21 cellular contexts compared by ENCODE assay signal in the genomic region with DNA sequence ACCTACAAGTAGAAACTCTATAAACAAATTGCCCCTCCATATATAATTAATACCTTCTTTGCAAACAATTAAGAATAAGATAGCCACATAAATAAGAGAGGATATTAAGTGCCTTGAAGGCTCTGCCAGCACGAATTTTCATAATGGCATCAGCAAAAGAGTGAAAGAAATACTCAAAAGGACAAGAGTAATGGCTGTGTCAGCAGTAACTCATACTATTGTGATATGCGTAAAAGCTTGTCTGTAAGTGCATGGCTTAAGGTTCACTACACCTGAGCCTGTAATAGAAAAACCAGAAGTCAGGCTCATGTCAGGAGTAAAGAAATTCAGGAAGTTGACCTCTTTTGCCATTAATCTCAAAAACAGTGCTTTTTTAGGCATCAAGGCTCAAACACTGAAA.
DNase-seq lines count a peak whose midpoint lies in the region; ATAC-seq, FAIRE-seq and TF ChIP-seq lines count a peak whose summit lies in the region.
"Had no signal": no experiment of that assay in that cellular context is flagged by ENCODE, and none has a peak within 500 bp of the region (broad histone marks: within the 10 kb centered on the region; RNA-seq: fewer than 3 reads in every experiment).

No MANE protein-coding gene starts in this region.

- POLR2A ChIA-PET in HepG2 (lab: Yijun Ruan, JAX): no interaction called here
- POLR2A ChIA-PET in IMR-90 (lab: Charles Lee; ENCODE audit: unreplicated experiment): no interaction called here

- H3K4me1 ChIP-seq in HepG2 (ENCODE audit: insufficient read depth, low read length): no peaks in the 10 kb centered on the region
- no peaks in the 10 kb centered on the region for H3K4me1 ChIP-seq in right lobe of liver
- peaks cover 1% of the 10 kb centered on the region; the same call in 1 of the 2 replicates for H3K4me1 ChIP-seq in IMR-90 (ENCODE audit: control insufficient read depth, insufficient read depth, low read length)
- H3K4me1 ChIP-seq: BLaER1 treated with 17β-estradiol and CSF1 and Interleukin-3, amounts not matched to agents 10 nM and 100 nM; Caco-2 had no signal

- no peak overlapping the region for H3K4me3 Mint-ChIP-seq in stimulated activated naive B cell treated with anti-CD40 and anti-IgM and Interleukin-4, amounts not matched to agents 10 μg/mL and 1 μg/mL and 100 μg/mL, for 72 hours
- H3K4me3 Mint-ChIP-seq: B cell; CD4-positive, alpha-beta T cell; CD8-positive, alpha-beta T cell had no signal

- no peak overlapping the region for H4K8ac ChIP-seq in IMR-90 (ENCODE audit: low read depth in 2 of 2, low read length in 2 of 2)

- H3K27me3 ChIP-seq in HepG2 (ENCODE audit: control insufficient read depth in 1 of 2, insufficient read depth in 2 of 2, low read length in 2 of 2) (no peaks in the 10 kb centered on the region), right lobe of liver (no peaks in the 10 kb centered on the region), IMR-90 (ENCODE audit: control insufficient read depth, insufficient read depth, low read length) (no peaks in the 10 kb centered on the region)
- H3K27me3 ChIP-seq: BLaER1 treated with 17β-estradiol and CSF1 and Interleukin-3, amounts not matched to agents 10 nM and 100 nM had no signal

- no peaks in the 10 kb centered on the region for H3K4me1 Mint-ChIP-seq in stimulated activated naive B cell treated with anti-CD40 and anti-IgM and Interleukin-4, amounts not matched to agents 10 μg/mL and 1 μg/mL and 100 μg/mL, for 72 hours
- H3K4me1 Mint-ChIP-seq: B cell had no signal

- H3K27ac ChIP-seq in HepG2 (ENCODE audit: extremely low read length, insufficient read depth, low read length): no peak overlapping the region
- H3K27ac ChIP-seq in right lobe of liver: no peak overlapping the region
- H3K27ac ChIP-seq in IMR-90 (ENCODE audit: insufficient read depth, low read length): no peak overlapping the region
- H3K27ac ChIP-seq: BLaER1 treated with 17β-estradiol and CSF1 and Interleukin-3, amounts not matched to agents 10 nM and 100 nM; C4-2B had no signal

- TF ChIP-seq RAD21 in HepG2 (CRISPR knock-in tag; IDR thresholded peaks at IDR 0.05): no peak
- no peak for TF ChIP-seq RAD21 in IMR-90 (IDR thresholded peaks at IDR 0.05; ENCODE audit: low read length)

- TF ChIP-seq CTCF in HepG2 (CRISPR knock-in tag; IDR thresholded peaks at IDR 0.05): no peak
- no peak for TF ChIP-seq CTCF in right lobe of liver (IDR thresholded peaks at IDR 0.05)
- TF ChIP-seq CTCF in IMR-90 (conservative IDR thresholded peaks at IDR 0.05; ENCODE audit: low read depth, low read length): no peak

- no peaks in the 10 kb centered on the region for H3K36me3 Mint-ChIP-seq in stimulated activated naive B cell treated with anti-CD40 and anti-IgM and Interleukin-4, amounts not matched to agents 10 μg/mL and 1 μg/mL and 100 μg/mL, for 72 hours
- H3K36me3 Mint-ChIP-seq: CD8-positive, alpha-beta T cell had no signal

- H2BK15ac ChIP-seq in IMR-90 (ENCODE audit: low read depth, low read length): no peak overlapping the region

- H3K4ac ChIP-seq in IMR-90 (ENCODE audit: low read depth, low read length): no peak overlapping the region

- FAIRE-seq in HepG2 (lab: Jason Lieb, UNC): no peak
- FAIRE-seq: A204.1, D721Med, G401.6, GM12891, GM19239 had no signal

- no peak overlapping the region for H2BK120ac ChIP-seq in IMR-90 (ENCODE audit: low read depth, low read length)

- intact Hi-C loops in HepG2 (cut with micrococcal nuclease; ENCODE audit: unreplicated experiment) (no loop called here), right lobe of liver (cut with DNase I) (no loop called here), IMR-90 (cut with micrococcal nuclease) (no loop called here)

- H2AK5ac ChIP-seq in IMR-90 (ENCODE audit: low read depth, low read length): no peak overlapping the region

- H3K79me2 ChIP-seq in HepG2 (ENCODE audit: insufficient read depth, low read length): no peaks in the 10 kb centered on the region

- H3K9me3 Mint-ChIP-seq in stimulated activated naive B cell treated with anti-CD40 and anti-IgM and Interleukin-4, amounts not matched to agents 10 μg/mL and 1 μg/mL and 100 μg/mL, for 72 hours: no peaks in the 10 kb centered on the region
- H3K9me3 Mint-ChIP-seq: CD4-positive, alpha-beta T cell had no signal

- ATAC-seq in HepG2 (no peak), right lobe of liver (no peak), IMR-90 (ENCODE audit: low read depth) (no peak)
- ATAC-seq in stimulated activated naive B cell treated with anti-CD40 and anti-IgM and Interleukin-4, amounts not matched to agents 10 μg/mL and 1 μg/mL and 100 μg/mL, for 72 hours (replicated peaks): no peak
- ATAC-seq: CD8-positive, alpha-beta T cell had no signal

- no peak for TF ChIP-seq EP300 in HepG2 (IDR thresholded peaks at IDR 0.05; ENCODE audit: low read depth in 2 of 2, low read length in 2 of 2)
- TF ChIP-seq EP300 in HepG2 (CRISPR knock-in tag; IDR thresholded peaks at IDR 0.05; ENCODE audit: borderline replicate concordance): no peak

- H3K9me3 ChIP-seq in HepG2 (ENCODE audit: low read length) (no peaks in the 10 kb centered on the region), right lobe of liver (no peaks in the 10 kb centered on the region), IMR-90 (ENCODE audit: control insufficient read depth, insufficient read depth, low read length) (no peaks in the 10 kb centered on the region)
- H3K9me3 ChIP-seq: BLaER1 treated with 17β-estradiol and CSF1 and Interleukin-3, amounts not matched to agents 10 nM and 100 nM; Caco-2 had no signal

- no peak overlapping the region for H4K5ac ChIP-seq in IMR-90 (ENCODE audit: low read depth, low read length)

- no peak for DNase-seq in HepG2 (ENCODE audit: low spot score)
- no peak for DNase-seq in right lobe of liver
- DNase-seq in IMR-90: no peak
- DNase-seq in NK-92 (lab: John Stamatoyannopoulos, UW; ENCODE audit: unreplicated experiment): no peak
- no peak for DNase-seq in stimulated activated naive B cell treated with anti-CD40 and anti-IgM and Interleukin-4, amounts not matched to agents 10 μg/mL and 1 μg/mL and 100 μg/mL, for 72 hours
- DNase-seq: 8988T; AML-193; Caco-2; Calu3; CD4-positive, alpha-beta T cell; CD8-positive, alpha-beta T cell; DMS79 treated with DMSO at 0.1 percent for 48 hours; GF-D8 had no signal

- no peak for TF ChIP-seq POLR2A in HepG2 (IDR thresholded peaks at IDR 0.05; ENCODE audit: insufficient read depth in 1 of 2, low read depth in 2 of 2, low read length in 2 of 2)
- TF ChIP-seq POLR2A in right lobe of liver (IDR thresholded peaks at IDR 0.05): no peak
- TF ChIP-seq POLR2A in IMR-90 (IDR thresholded peaks at IDR 0.05; ENCODE audit: low read depth, low read length): no peak

- H3K4me3 ChIP-seq in HepG2 (replicated peaks in 1 of 3; ENCODE audit: insufficient read depth in 1 of 3, low read depth in 2 of 3, low read length in 3 of 3) (no peak overlapping the region), right lobe of liver (no peak overlapping the region), IMR-90 (ENCODE audit: insufficient read depth, low read depth, low read length) (no peak overlapping the region)
- H3K4me3 ChIP-seq: BLaER1 treated with 17β-estradiol and CSF1 and Interleukin-3, amounts not matched to agents 10 nM and 100 nM had no signal

- H3K4me2 ChIP-seq in HepG2 (ENCODE audit: low read depth, low read length): no peak overlapping the region
- H3K4me2 ChIP-seq in IMR-90 (ENCODE audit: low read depth, low read length): no peak overlapping the region
- H3K4me2 ChIP-seq: BLaER1 treated with 17β-estradiol and CSF1 and Interleukin-3, amounts not matched to agents 10 nM and 100 nM had no signal

- H3K36me3 ChIP-seq in HepG2 (replicated peaks in 1 of 2; ENCODE audit: control insufficient read depth in 1 of 2, insufficient read depth in 2 of 2, low read length in 2 of 2) (no peaks in the 10 kb centered on the region), right lobe of liver (no peaks in the 10 kb centered on the region), IMR-90 (ENCODE audit: control insufficient read depth, insufficient read depth, low read length) (no peaks in the 10 kb centered on the region)
- H3K36me3 ChIP-seq: BLaER1 treated with 17β-estradiol and CSF1 and Interleukin-3, amounts not matched to agents 10 nM and 100 nM had no signal

- no peaks in the 10 kb centered on the region for H3K9me1 ChIP-seq in IMR-90 (ENCODE audit: insufficient read depth, low read length)

- no peak overlapping the region for H3K27ac Mint-ChIP-seq in stimulated activated naive B cell treated with anti-CD40 and anti-IgM and Interleukin-4, amounts not matched to agents 10 μg/mL and 1 μg/mL and 100 μg/mL, for 72 hours
- H3K27ac Mint-ChIP-seq: B cell; CD4-positive, alpha-beta T cell; CD8-positive, alpha-beta T cell had no signal

- WGBS in HepG2 (ENCODE audit: low lambda C conversion rate): 48% methylated on average over 2 of the region's 2 CpGs
- 67% methylated on average over 2 of the region's 2 CpGs for WGBS in right lobe of liver (ENCODE audit: insufficient coverage, low coverage, low lambda C conversion rate, missing lambda C conversion rate)
- WGBS in IMR-90 (ENCODE audit: extremely low coverage in 2 of 2, insufficient read length in 1 of 2), 2 experiments: no CpG with 5 or more reads among the region's 2 CpGs

- H2BK20ac ChIP-seq in IMR-90 (ENCODE audit: low read depth, low read length): no peak overlapping the region

- H4K20me1 ChIP-seq in HepG2 (ENCODE audit: insufficient read depth, low read length): no peaks in the 10 kb centered on the region
- no peaks in the 10 kb centered on the region for H4K20me1 ChIP-seq in IMR-90 (ENCODE audit: insufficient read depth, low read length)
- H4K20me1 ChIP-seq: BLaER1 treated with 17β-estradiol and CSF1 and Interleukin-3, amounts not matched to agents 10 nM and 100 nM had no signal

- peaks cover 3 to 8% of the 10 kb centered on the region in 2 experiments; a peak in 2 of 4 replicates for H3K79me1 ChIP-seq in IMR-90 (ENCODE audit: low read depth in 1 of 2, low read length in 2 of 2)

- dilution Hi-C loops in IMR-90 (cut with HindIII; ENCODE audit: low sequenced_read_pairs, unreplicated experiment): no loop called here

- H4K91ac ChIP-seq in IMR-90 (ENCODE audit: insufficient read depth, low read depth, low read length): no peak overlapping the region

- BruUV-seq in HepG2 (replicated peaks; lab: Mats Ljungman, UMichigan) (no TSS peak), IMR-90 (replicated peaks; lab: Mats Ljungman, UMichigan) (no TSS peak)

- H3K23ac ChIP-seq in IMR-90 (ENCODE audit: low read depth, low read length): no peak overlapping the region

- H3K14ac ChIP-seq in IMR-90 (replicated peaks; ENCODE audit: low read depth, low read length): no peak overlapping the region

- CTCF ChIA-PET in HepG2 (lab: Yijun Ruan, JAX; ENCODE audit: low intra/inter-chr PET ratio, low total read pairs) (no interaction called here), IMR-90 (lab: Yijun Ruan, JAX) (no interaction called here)

- H3K18ac ChIP-seq in IMR-90 (ENCODE audit: low read depth, low read length): no peak overlapping the region

- in situ Hi-C loops in HepG2 (cut with HindIII; ENCODE audit: extremely low pct_ligation_motif_present, low pct_unique_long_range_greater_than_20kb): no loop called here
- in situ Hi-C loops in IMR-90 (cut with MboI; ENCODE audit: low sequenced_read_pairs): no loop called here

- H2AFZ ChIP-seq in HepG2 (ENCODE audit: low read length): no peak overlapping the region
- H2AFZ ChIP-seq in IMR-90 (replicated peaks; ENCODE audit: low read length, poor library complexity): no peak overlapping the region

- no peak overlapping the region for H2AK9ac ChIP-seq in IMR-90 (replicated peaks; ENCODE audit: low read depth, low read length, poor library complexity)

- H3K9ac ChIP-seq in HepG2 (ENCODE audit: insufficient read depth, low read depth, low read length) (no peak overlapping the region), IMR-90 (ENCODE audit: low read depth, low read length) (no peak overlapping the region)
- H3K9ac ChIP-seq: BLaER1 treated with 17β-estradiol and CSF1 and Interleukin-3, amounts not matched to agents 10 nM and 100 nM had no signal

- no peak overlapping the region for H3K56ac ChIP-seq in IMR-90 (ENCODE audit: extremely low read depth, insufficient read depth, low read length)

- H2BK5ac ChIP-seq in IMR-90 (ENCODE audit: low read depth, low read length, poor library complexity, severe bottlenecking): no peak overlapping the region

- no peaks in the 10 kb centered on the region for H3K27me3 Mint-ChIP-seq in stimulated activated naive B cell treated with anti-CD40 and anti-IgM and Interleukin-4, amounts not matched to agents 10 μg/mL and 1 μg/mL and 100 μg/mL, for 72 hours
- H3K27me3 Mint-ChIP-seq: B cell; CD4-positive, alpha-beta T cell had no signal
